Comparison of ENCODE assay signal across 8 cellular contexts in genomic region chr7:112940314-112940732, GRCh38.
DNase-seq lines count a peak whose midpoint lies in the region; ATAC-seq lines count a peak whose summit lies in the region.

No MANE protein-coding gene starts in this region.

- H3K9me3 ChIP-seq in iPS-20b (ENCODE audit: insufficient read depth, low read depth, low read length) (no peaks in the 10 kb centered on the region), subcutaneous abdominal adipose tissue (ENCODE audit: control insufficient read depth in 5 of 5, low read length in 5 of 5) (no peaks in the 10 kb centered on the region)

- H3K27me3 ChIP-seq in iPS-20b (ENCODE audit: insufficient read depth, low read length) (no peaks in the 10 kb centered on the region), subcutaneous abdominal adipose tissue (ENCODE audit: control insufficient read depth in 5 of 5, insufficient read depth in 4 of 5, low read length in 5 of 5) (no peaks in the 10 kb centered on the region)

- CTCF ChIA-PET in activated naive CD4-positive, alpha-beta T cell treated with anti-CD3 and anti-CD28 coated beads, Interleukin-2, amount 10 ng/mL, durations not matched to agents 7 days and 5 days (lab: Charles Lee): no interaction called here

- peaks cover 3% of the 10 kb centered on the region for H3K27me3 Mint-ChIP-seq in activated naive CD4-positive, alpha-beta T cell treated with anti-CD3 and anti-CD28 coated beads, Interleukin-2, amount 10 ng/mL, durations not matched to agents 7 days and 5 days
- no peaks in the 10 kb centered on the region for H3K27me3 Mint-ChIP-seq in activated naive CD8-positive, alpha-beta T cell treated with anti-CD3 and anti-CD28 coated beads for 36 hours

- H3K9me3 Mint-ChIP-seq in activated naive CD4-positive, alpha-beta T cell treated with anti-CD3 and anti-CD28 coated beads, Interleukin-2, amount 10 ng/mL, durations not matched to agents 7 days and 5 days: no peaks in the 10 kb centered on the region
- no peaks in the 10 kb centered on the region for H3K9me3 Mint-ChIP-seq in activated naive CD8-positive, alpha-beta T cell treated with anti-CD3 and anti-CD28 coated beads for 36 hours

- peak overlapping the region; percentile 94 for H3K27ac Mint-ChIP-seq in activated naive CD4-positive, alpha-beta T cell treated with anti-CD3 and anti-CD28 coated beads, Interleukin-2, amount 10 ng/mL, durations not matched to agents 7 days and 5 days
- peak overlapping the region; percentile 94 for H3K27ac Mint-ChIP-seq in activated naive CD8-positive, alpha-beta T cell treated with anti-CD3 and anti-CD28 coated beads for 36 hours

- peak overlapping the region; percentile 70 for H3K27ac ChIP-seq in iPS-20b (ENCODE audit: low read length)
- peak overlapping the region; percentile 58 for H3K27ac ChIP-seq in subcutaneous abdominal adipose tissue (ENCODE audit: low read depth, low read length)

- peak; percentile 29 for ATAC-seq in HG03139 (IDR thresholded peaks at IDR 0.05; ENCODE audit: unreplicated experiment)
- ATAC-seq in esophagus mucosa: no peak

- H3K9ac ChIP-seq in iPS-20b (ENCODE audit: low read depth, low read length) (peak overlapping the region; percentile 82; the same call in 1 of the 2 replicates), subcutaneous abdominal adipose tissue (ENCODE audit: low read length in 5 of 5) (peak overlapping the region; percentile 13 to 75 (median 64))

- H3K36me3 Mint-ChIP-seq in activated naive CD4-positive, alpha-beta T cell treated with anti-CD3 and anti-CD28 coated beads, Interleukin-2, amount 10 ng/mL, durations not matched to agents 7 days and 5 days: peaks cover 9% of the 10 kb centered on the region
- H3K36me3 Mint-ChIP-seq in activated naive CD8-positive, alpha-beta T cell treated with anti-CD3 and anti-CD28 coated beads for 36 hours: peaks cover 7% of the 10 kb centered on the region

- H3K4me1 ChIP-seq in iPS-20b (ENCODE audit: insufficient read depth, low read length): peaks cover 7% of the 10 kb centered on the region
- H3K4me1 ChIP-seq in subcutaneous abdominal adipose tissue (ENCODE audit: control insufficient read depth in 5 of 5, insufficient read depth in 5 of 5, low read length in 5 of 5): peaks cover 0 to 27% (median 21%) of the 10 kb centered on the region in 5 donors

- peaks cover 39% of the 10 kb centered on the region for H3K4me1 Mint-ChIP-seq in activated naive CD4-positive, alpha-beta T cell treated with anti-CD3 and anti-CD28 coated beads, Interleukin-2, amount 10 ng/mL, durations not matched to agents 7 days and 5 days
- peaks cover 30% of the 10 kb centered on the region for H3K4me1 Mint-ChIP-seq in activated naive CD8-positive, alpha-beta T cell treated with anti-CD3 and anti-CD28 coated beads for 36 hours

- H3K4me3 Mint-ChIP-seq in activated naive CD4-positive, alpha-beta T cell treated with anti-CD3 and anti-CD28 coated beads, Interleukin-2, amount 10 ng/mL, durations not matched to agents 7 days and 5 days: peak overlapping the region; percentile 80
- H3K4me3 Mint-ChIP-seq in activated naive CD8-positive, alpha-beta T cell treated with anti-CD3 and anti-CD28 coated beads for 36 hours: peak overlapping the region; percentile 92

- H3K36me3 ChIP-seq in iPS-20b (ENCODE audit: insufficient read depth, low read depth, low read length) (no peaks in the 10 kb centered on the region), subcutaneous abdominal adipose tissue (ENCODE audit: control insufficient read depth in 5 of 5, insufficient read depth in 5 of 5, low read length in 5 of 5) (no peaks in the 10 kb centered on the region)

- H3K4me3 ChIP-seq in iPS-20b (ENCODE audit: low read length) (peak overlapping the region; percentile 89), subcutaneous abdominal adipose tissue (ENCODE audit: low read depth in 1 of 5, low read length in 5 of 5) (peak overlapping the region; percentile 69 to 98 (median 94))

- no peak for DNase-seq in activated naive CD4-positive, alpha-beta T cell treated with anti-CD3 and anti-CD28 coated beads, Interleukin-2, amount 10 ng/mL, durations not matched to agents 7 days and 5 days
- DNase-seq in activated naive CD4-positive, alpha-beta T cell (lab: John Stamatoyannopoulos, UW): no peak
- no peak for DNase-seq in activated naive CD8-positive, alpha-beta T cell treated with anti-CD3 and anti-CD28 coated beads for 36 hours
- no peak for DNase-seq in SIG-M5 (lab: John Stamatoyannopoulos, UW)
